In the genomic region with DNA sequence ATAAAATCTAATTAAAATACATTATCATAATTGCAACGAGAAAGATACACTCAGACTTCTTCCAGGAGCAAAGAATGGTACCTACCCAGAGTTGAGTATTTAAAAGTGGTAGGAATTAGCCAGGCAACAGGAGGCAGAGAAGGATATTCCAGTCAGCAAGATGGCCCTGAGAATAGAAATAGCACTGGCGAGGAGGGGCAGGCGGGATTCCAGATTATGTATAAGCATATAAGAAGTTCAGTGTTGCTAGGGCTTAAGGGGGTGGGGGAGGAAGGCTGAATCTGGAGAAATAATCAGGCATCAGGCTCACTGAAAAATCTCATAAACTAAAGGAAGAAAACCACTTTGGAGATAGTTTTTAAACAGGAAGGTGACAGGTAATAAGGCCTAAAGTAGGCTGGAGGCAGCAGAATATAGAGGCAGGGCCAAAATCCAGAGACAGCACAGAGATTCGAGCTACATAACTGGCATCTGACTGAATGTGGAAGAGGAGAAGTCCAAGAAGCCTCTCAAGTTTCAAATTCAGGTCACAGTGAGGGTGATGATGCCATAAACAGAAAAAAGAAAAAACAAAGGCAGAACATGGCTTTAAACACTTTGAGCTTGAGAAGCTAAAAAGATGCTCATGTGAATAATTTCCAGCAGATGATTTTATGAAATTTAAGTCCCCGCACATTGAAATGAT, we compare ENCODE assay signal across 1 cellular context.
TF ChIP-seq lines count a peak whose summit lies in the region.

No MANE protein-coding gene starts in this region.

TF ChIP-seq in HEK293, 187 proteins besides CTCF, POLR2A, EP300 and RAD21 (continued from another document):
- TF ChIP-seq PRDM2 (tag by site-specific recombination; IDR thresholded peaks at IDR 0.05; ENCODE audit: borderline replicate concordance) (no peak), ZNF629 (tag by site-specific recombination; IDR thresholded peaks at IDR 0.05) (peak; percentile 47; the same call in 1 of the 2 replicates), ZNF221 (tag by site-specific recombination; IDR thresholded peaks at IDR 0.05; ENCODE audit: borderline replicate concordance) (no peak), ZSCAN23 (tag by site-specific recombination; IDR thresholded peaks at IDR 0.05) (no peak), EGR2 (tag by site-specific recombination; IDR thresholded peaks at IDR 0.05; ENCODE audit: low read depth) (no peak), ZNF473 (tag by site-specific recombination; IDR thresholded peaks at IDR 0.05) (no peak)
- TF ChIP-seq, protein P1, sequence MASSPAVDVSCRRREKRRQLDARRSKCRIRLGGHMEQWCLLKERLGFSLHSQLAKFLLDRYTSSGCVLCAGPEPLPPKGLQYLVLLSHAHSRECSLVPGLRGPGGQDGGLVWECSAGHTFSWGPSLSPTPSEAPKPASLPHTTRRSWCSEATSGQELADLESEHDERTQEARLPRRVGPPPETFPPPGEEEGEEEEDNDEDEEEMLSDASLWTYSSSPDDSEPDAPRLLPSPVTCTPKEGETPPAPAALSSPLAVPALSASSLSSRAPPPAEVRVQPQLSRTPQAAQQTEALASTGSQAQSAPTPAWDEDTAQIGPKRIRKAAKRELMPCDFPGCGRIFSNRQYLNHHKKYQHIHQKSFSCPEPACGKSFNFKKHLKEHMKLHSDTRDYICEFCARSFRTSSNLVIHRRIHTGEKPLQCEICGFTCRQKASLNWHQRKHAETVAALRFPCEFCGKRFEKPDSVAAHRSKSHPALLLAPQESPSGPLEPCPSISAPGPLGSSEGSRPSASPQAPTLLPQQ (tag by site-specific recombination; IDR thresholded peaks at IDR 0.05): no peak
TF ChIP-seq in HEK293: peak in this region for 3.
